8 cellular contexts compared by ENCODE assay signal in the genomic region with DNA sequence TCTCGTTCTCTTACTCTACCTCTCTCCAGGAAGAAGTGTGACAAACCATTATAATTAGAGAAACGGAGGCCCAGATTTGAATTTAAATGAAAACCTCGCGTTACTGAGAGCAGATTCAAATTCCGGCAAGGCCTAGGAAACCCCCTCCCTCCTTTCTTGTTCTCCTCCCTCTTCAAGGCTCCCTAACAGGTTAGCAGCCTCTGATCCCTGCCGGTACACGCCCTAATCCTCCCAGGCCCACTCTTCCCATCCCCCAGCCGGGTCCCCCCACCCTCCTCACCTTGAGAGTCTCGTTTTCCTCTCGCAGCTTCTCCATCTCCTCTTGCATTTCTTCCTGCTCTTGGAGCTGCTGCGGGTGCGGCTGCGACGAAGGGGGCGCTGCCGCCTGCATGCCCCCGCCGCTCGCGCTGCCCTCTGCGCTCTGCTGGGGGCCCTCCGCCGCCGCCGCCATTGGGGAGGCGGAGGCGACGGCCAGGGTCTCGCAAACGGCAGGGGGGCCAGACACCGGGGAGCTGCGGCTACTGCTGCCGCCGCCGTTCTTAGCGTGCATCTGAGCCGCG. TPM values are rescaled to one million over a fixed set of nuclear protein-coding genes. Genes with fewer than 3 reads are reported as not detected.
DNase-seq lines count a peak whose midpoint lies in the region; ATAC-seq and TF ChIP-seq lines count a peak whose summit lies in the region.

No MANE protein-coding gene starts in this region.

- peak overlapping the region; percentile 63 for H3K27ac ChIP-seq in A673 (ENCODE audit: low read depth, low read length, poor library complexity, severe bottlenecking)

- BruUV-seq in A673 (replicated peaks; lab: Mats Ljungman, UMichigan): no TSS peak

- peaks cover 3% of the 10 kb centered on the region for H3K9me3 ChIP-seq in A673 (ENCODE audit: low read depth, low read length, poor library complexity, severe bottlenecking)
- H3K9me3 ChIP-seq in endocrine pancreas (ENCODE audit: control insufficient read depth, low read length): no peaks in the 10 kb centered on the region
- H3K9me3 ChIP-seq in mucosa of descending colon: no peaks in the 10 kb centered on the region

- TF ChIP-seq CTCF in A673 (conservative IDR thresholded peaks at IDR 0.05; ENCODE audit: low read depth, low read length) (peak; percentile 36; the same call in 1 of the 2 replicates), GM12865 (IDR thresholded peaks at IDR 0.05; ENCODE audit: insufficient read depth, low read depth, low read length, missing control alignments) (no peak), mucosa of descending colon (IDR thresholded peaks at IDR 0.05) (no peak), type B pancreatic cell (conservative IDR thresholded peaks at IDR 0.05) (peak; percentile 25)

- no peaks in the 10 kb centered on the region for H3K27me3 ChIP-seq in A673 (replicated peaks; ENCODE audit: insufficient read depth, low read depth, low read length, poor library complexity)
- peaks cover 2% of the 10 kb centered on the region for H3K27me3 ChIP-seq in endocrine pancreas (ENCODE audit: control insufficient read depth, insufficient read depth, low read length)

- peak overlapping the region; percentile 86 for H3K9ac ChIP-seq in endocrine pancreas (ENCODE audit: control insufficient read depth, insufficient read depth, low read length)

- peak overlapping the region; percentile 87 for H3K27ac Mint-ChIP-seq in T-helper 1 cell treated with Interleukin-12 subunit alpha and Interleukin-12 subunit beta and Interleukin-4 antibody, amounts not matched to agents 30 μg/mL and 1 μg/mL, for 36 hours
- H3K27ac Mint-ChIP-seq in type B pancreatic cell: peak overlapping the region; percentile 44

- no peaks in the 10 kb centered on the region for H3K9me3 Mint-ChIP-seq in T-helper 1 cell treated with Interleukin-12 subunit alpha and Interleukin-12 subunit beta and Interleukin-4 antibody, amounts not matched to agents 30 μg/mL and 1 μg/mL, for 36 hours
- H3K9me3 Mint-ChIP-seq in type B pancreatic cell: no peaks in the 10 kb centered on the region

- POLR2A ChIA-PET in A673 (lab: Charles Lee; ENCODE audit: low non-redundant PET): no interaction called here

- peaks cover 27% of the 10 kb centered on the region for H3K4me1 ChIP-seq in A673 (ENCODE audit: insufficient read depth, low read length, poor library complexity, severe bottlenecking)
- H3K4me1 ChIP-seq in endocrine pancreas (ENCODE audit: control insufficient read depth, insufficient read depth, low read length): peaks cover 26% of the 10 kb centered on the region
- peaks cover 21% of the 10 kb centered on the region for H3K4me1 ChIP-seq in mucosa of descending colon (ENCODE audit: low read depth)

- ATAC-seq in HG03103 (IDR thresholded peaks at IDR 0.05; ENCODE audit: low read depth, unreplicated experiment) (peak; percentile 1), mucosa of descending colon (peak; percentile 31)

- H3K27me3 Mint-ChIP-seq in T-helper 1 cell treated with Interleukin-12 subunit alpha and Interleukin-12 subunit beta and Interleukin-4 antibody, amounts not matched to agents 30 μg/mL and 1 μg/mL, for 36 hours (ENCODE audit: low read depth): peaks cover 19% of the 10 kb centered on the region
- peaks cover 74% of the 10 kb centered on the region for H3K27me3 Mint-ChIP-seq in type B pancreatic cell

- DNase-seq in A673 (ENCODE audit: low spot score): peak; percentile 74
- DNase-seq in GM12865 (ENCODE audit: low read depth): no peak
- DNase-seq in mucosa of descending colon: peak in 1 of 3 donors; percentile 23
- no peak for DNase-seq in type B pancreatic cell (ENCODE audit: extremely low spot score, unreplicated experiment)
- DNase-seq in OCI-M2 (lab: John Stamatoyannopoulos, UW; ENCODE audit: unreplicated experiment): no peak

- peaks cover 28% of the 10 kb centered on the region for H3K36me3 Mint-ChIP-seq in T-helper 1 cell treated with Interleukin-12 subunit alpha and Interleukin-12 subunit beta and Interleukin-4 antibody, amounts not matched to agents 30 μg/mL and 1 μg/mL, for 36 hours (ENCODE audit: low read depth)
- H3K36me3 Mint-ChIP-seq in type B pancreatic cell: no peaks in the 10 kb centered on the region

- peak overlapping the region; percentile 73 for H3K4me3 ChIP-seq in A673 (ENCODE audit: low read depth, low read length, poor library complexity, severe bottlenecking)
- peak overlapping the region; percentile 60 for H3K4me3 ChIP-seq in GM12865 (ENCODE audit: low read depth, low read length)
- peak overlapping the region; percentile 64 for H3K4me3 ChIP-seq in endocrine pancreas (ENCODE audit: control insufficient read depth, insufficient read depth, low read length)
- peak overlapping the region; percentile 17 for H3K4me3 ChIP-seq in mucosa of descending colon

- intact Hi-C loops in A673 (cut with micrococcal nuclease; ENCODE audit: unreplicated experiment): no loop called here
- intact Hi-C loops in mucosa of descending colon (cut with DNase I, micrococcal nuclease): no loop called here

- peaks cover 39% of the 10 kb centered on the region for H3K4me1 Mint-ChIP-seq in T-helper 1 cell treated with Interleukin-12 subunit alpha and Interleukin-12 subunit beta and Interleukin-4 antibody, amounts not matched to agents 30 μg/mL and 1 μg/mL, for 36 hours (ENCODE audit: low read depth)
- H3K4me1 Mint-ChIP-seq in type B pancreatic cell (ENCODE audit: unreplicated experiment): peaks cover 25% of the 10 kb centered on the region

- CTCF ChIA-PET in A673 (lab: Charles Lee): interaction anchor here (0.5 to 1.3 kb wide), 9 partner anchors 9 to 501 kb away, joined by 3 to 11 read pairs (median 5); no protein-coding TSS in a partner anchor

- H3K4me3 Mint-ChIP-seq in T-helper 1 cell treated with Interleukin-12 subunit alpha and Interleukin-12 subunit beta and Interleukin-4 antibody, amounts not matched to agents 30 μg/mL and 1 μg/mL, for 36 hours: peak overlapping the region; percentile 90
- H3K4me3 Mint-ChIP-seq in type B pancreatic cell: peak overlapping the region; percentile 86

- H3K36me3 ChIP-seq in A673 (ENCODE audit: insufficient read depth, low read length, poor library complexity, severe bottlenecking) (peaks cover 30% of the 10 kb centered on the region), endocrine pancreas (ENCODE audit: control insufficient read depth, insufficient read depth, low read length) (no peaks in the 10 kb centered on the region), mucosa of descending colon (ENCODE audit: low read depth) (no peaks in the 10 kb centered on the region)

RNA-seq across cellular contexts. Expression of gene KIAA0408, which starts 56.1 kb away (rescaled TPM):
- total RNA-seq in A673 (2021) (27.7 and 34.7 TPM in 2 replicates), mucosa of descending colon (10 to 100 TPM in 1 of 3 donors, 1 to 10 TPM in 2; 1.1 to 25.0 (median 2.4) TPM), type B pancreatic cell (ENCODE audit: low replicate concordance) (3.3 and 7.8 TPM in 2 replicates)

Comparison
In these comparisons a context has a peak if more than half of its experiments do, and no peak if none do; other contexts are left out.
1. H3K4me3 ChIP-seq: peak in every context shown above with its lines; median percentile 73 in A673; 64 in endocrine pancreas; 60 in GM12865; 17 in mucosa of descending colon.
2. CTCF ChIP-seq: peak in A673 (single experiment) and type B pancreatic cell (single experiment); none in GM12865 (single experiment) and mucosa of descending colon (single experiment).